In genomic region chr12:15346488-15346887, GRCh38 we compare ENCODE assay signal across 21 cellular contexts. TPM values are rescaled to one million over a fixed set of nuclear protein-coding genes. Genes with fewer than 3 reads are reported as not detected.
"Had no signal": no experiment of that assay in that cellular context is flagged by ENCODE, and none has a peak within 500 bp of the region (broad histone marks: within the 10 kb centered on the region; RNA-seq: fewer than 3 reads in every experiment).

No MANE protein-coding gene starts in this region.

- H3K36me3 Mint-ChIP-seq: IgD-negative memory B cell had no signal

- ATAC-seq: K562 had no signal

- H3K4me1 Mint-ChIP-seq: IgD-negative memory B cell had no signal

- H3K4me3 Mint-ChIP-seq: IgD-negative memory B cell had no signal

- H3K27ac ChIP-seq: KMS-11, RWPE1 had no signal

- H3K9ac ChIP-seq: KMS-11 had no signal

- FAIRE-seq: HTR-8/SVneo, K562 had no signal

- H3K4me2 ChIP-seq: KMS-11 had no signal

- H3K4me3 ChIP-seq: K562 had no signal

- DNase-seq: Kasumi-1, NCI-H1092, NCI-H1105 treated with DMSO at 0.1 percent for 48 hours, NCI-H1417 treated with DMSO at 0.1 percent for 48 hours, NCI-H146, NCI-H1694 treated with DMSO at 0.1 percent for 48 hours, NCI-H1930, NCI-H2081, NCI-H2107, NCI-H2227 treated with DMSO at 0.1 percent for 48 hours, NCI-H446, NCI-H510A, NCI-H524 treated with DMSO at 0.1 percent for 48 hours, NCI-H69, NCI-H774, SHP77 had no signal

- H3K27ac Mint-ChIP-seq: IgD-negative memory B cell had no signal

RNA-seq across cellular contexts. Expression of gene PTPRO, which starts 24.2 kb away (rescaled TPM):
- polyA plus RNA-seq: K562 had no signal
